ENCODE assay signal across 16 cellular contexts in genomic region chr1:169933999-169934725, GRCh38. TPM values are rescaled to one million over a fixed set of nuclear protein-coding genes. Genes with fewer than 3 reads are reported as not detected.
DNase-seq lines count a peak whose midpoint lies in the region; ATAC-seq, FAIRE-seq and TF ChIP-seq lines count a peak whose summit lies in the region.
"Had no signal": no experiment of that assay in that cellular context is flagged by ENCODE, and none has a peak within 500 bp of the region (broad histone marks: within the 10 kb centered on the region; RNA-seq: fewer than 3 reads in every experiment).

No MANE protein-coding gene starts in this region.

- peaks cover 2% of the 10 kb centered on the region for H3K9me1 ChIP-seq in endothelial cell of umbilical vein (replicated peaks; ENCODE audit: control insufficient read depth, extremely low read depth, insufficient read depth, low read length)

- no peaks in the 10 kb centered on the region for H4K20me1 ChIP-seq in PC-9 (ENCODE audit: insufficient read depth)
- H4K20me1 ChIP-seq in endothelial cell of umbilical vein (replicated peaks; ENCODE audit: control insufficient read depth, extremely low read depth, insufficient read depth, low read length), result no peaks in the 10 kb centered on the region
- H4K20me1 ChIP-seq: BLaER1 treated with 17β-estradiol and CSF1 and Interleukin-3, amounts not matched to agents 10 nM and 100 nM had no signal

- H3K27ac ChIP-seq in PC-9 (no peak overlapping the region), endothelial cell of umbilical vein (ENCODE audit: insufficient read depth, low read depth, low read length) (no peak overlapping the region)
- H3K27ac ChIP-seq: BLaER1 treated with 17β-estradiol and CSF1 and Interleukin-3, amounts not matched to agents 10 nM and 100 nM; parathyroid adenoma had no signal

- H3K4me1 Mint-ChIP-seq in stimulated activated naive B cell treated with anti-CD40 and anti-IgM and Interleukin-4, amounts not matched to agents 10 μg/mL and 1 μg/mL and 100 μg/mL, for 72 hours, result no peaks in the 10 kb centered on the region
- H3K4me1 Mint-ChIP-seq in effector memory CD8-positive, alpha-beta T cell (ENCODE audit: low read depth in 2 of 2), result no peaks in the 10 kb centered on the region
- H3K4me1 Mint-ChIP-seq: activated naive CD8-positive, alpha-beta T cell treated with anti-CD3 and anti-CD28 coated beads, Interleukin-2, amount 50 U/mL, for 24 hours had no signal

- H3K4me3 Mint-ChIP-seq in stimulated activated naive B cell treated with anti-CD40 and anti-IgM and Interleukin-4, amounts not matched to agents 10 μg/mL and 1 μg/mL and 100 μg/mL, for 72 hours, result no peak overlapping the region
- no peak overlapping the region for H3K4me3 Mint-ChIP-seq in effector memory CD8-positive, alpha-beta T cell
- H3K4me3 Mint-ChIP-seq: activated naive CD8-positive, alpha-beta T cell treated with anti-CD3 and anti-CD28 coated beads, Interleukin-2, amount 50 U/mL, for 24 hours had no signal

- DNase-seq in G401 (ENCODE audit: low spot score), result peak; percentile 40
- DNase-seq in PC-9, result peak; percentile 37 to 38
- DNase-seq in endothelial cell of umbilical vein (ENCODE audit: low read depth, low spot score), result peak; percentile 75
- DNase-seq in skeletal muscle cell (ENCODE audit: low read depth), result peak; percentile 31
- no peak for DNase-seq in stimulated activated naive B cell treated with anti-CD40 and anti-IgM and Interleukin-4, amounts not matched to agents 10 μg/mL and 1 μg/mL and 100 μg/mL, for 72 hours
- no peak for DNase-seq in effector memory CD8-positive, alpha-beta T cell
- DNase-seq: activated CD4-positive, alpha-beta T cell treated with anti-CD3 and anti-CD28 coated beads for 48 hours; activated naive CD8-positive, alpha-beta T cell treated with anti-CD3 and anti-CD28 coated beads, Interleukin-2, amount 50 U/mL, for 24 hours; activated T-cell treated with anti-CD3 and anti-CD28 coated beads, Interleukin-2, amount 50 U/mL, for 48 hours; GDM1; NCI-H1417 treated with DMSO at 0.1 percent for 48 hours; T-helper 2 cell; upper lobe of left lung had no signal

- no peak overlapping the region for H3K4me2 ChIP-seq in PC-9
- peak overlapping the region; percentile 38 for H3K4me2 ChIP-seq in endothelial cell of umbilical vein (ENCODE audit: insufficient read depth, low read length)
- H3K4me2 ChIP-seq: BLaER1 treated with 17β-estradiol and CSF1 and Interleukin-3, amounts not matched to agents 10 nM and 100 nM had no signal

- CTCF ChIA-PET in PC-9 (lab: Charles Lee) (no interaction called here), endothelial cell of umbilical vein (lab: Charles Lee) (interaction anchor here (1.4 to 1.6 kb wide), 3 partner anchors 11 to 996 kb away, joined by 4 read pairs; no protein-coding TSS in a partner anchor)

- intact Hi-C loops in PC-9 (cut with micrococcal nuclease; ENCODE audit: unreplicated experiment) (loop anchor here (5.0 kb wide), 2 partner anchors 138 to 598 kb away; partner anchors contain the start of genes GORAB and KIFAP3), endothelial cell of umbilical vein (cut with micrococcal nuclease) (no loop called here)

- POLR2A ChIA-PET in PC-9 (lab: Charles Lee; ENCODE audit: unreplicated experiment) (interaction anchor here (0.5 kb wide), 1 partner anchor 55 kb away, joined by 6 read pairs; no protein-coding TSS in a partner anchor), endothelial cell of umbilical vein (lab: Charles Lee) (no interaction called here)

- H3K36me3 ChIP-seq in PC-9 (ENCODE audit: low read depth) (no peaks in the 10 kb centered on the region), endothelial cell of umbilical vein (ENCODE audit: control insufficient read depth in 2 of 2, extremely low read depth in 1 of 2, insufficient read depth in 2 of 2, low read length in 2 of 2) (no peaks in the 10 kb centered on the region)
- H3K36me3 ChIP-seq: BLaER1 treated with 17β-estradiol and CSF1 and Interleukin-3, amounts not matched to agents 10 nM and 100 nM; upper lobe of left lung had no signal

- no peaks in the 10 kb centered on the region for H3K9me3 Mint-ChIP-seq in stimulated activated naive B cell treated with anti-CD40 and anti-IgM and Interleukin-4, amounts not matched to agents 10 μg/mL and 1 μg/mL and 100 μg/mL, for 72 hours
- no peaks in the 10 kb centered on the region for H3K9me3 Mint-ChIP-seq in effector memory CD8-positive, alpha-beta T cell
- H3K9me3 Mint-ChIP-seq: activated naive CD8-positive, alpha-beta T cell treated with anti-CD3 and anti-CD28 coated beads, Interleukin-2, amount 50 U/mL, for 24 hours had no signal

- BruUV-seq in PC-9 (replicated peaks; lab: Mats Ljungman, UMichigan), result no TSS peak
- no TSS peak for BruUV-seq in endothelial cell of umbilical vein (replicated peaks; lab: Mats Ljungman, UMichigan)

- no peaks in the 10 kb centered on the region for H3K9me3 ChIP-seq in PC-9 (ENCODE audit: insufficient read depth, low read depth)
- no peaks in the 10 kb centered on the region for H3K9me3 ChIP-seq in endothelial cell of umbilical vein (replicated peaks; ENCODE audit: control insufficient read depth, insufficient read depth, low read length)
- H3K9me3 ChIP-seq: BLaER1 treated with 17β-estradiol and CSF1 and Interleukin-3, amounts not matched to agents 10 nM and 100 nM; upper lobe of left lung had no signal

- ATAC-seq in HG02970 (IDR thresholded peaks at IDR 0.05; ENCODE audit: low FRiP score, unreplicated experiment), result no peak
- ATAC-seq in stimulated activated naive B cell treated with anti-CD40 and anti-IgM and Interleukin-4, amounts not matched to agents 10 μg/mL and 1 μg/mL and 100 μg/mL, for 72 hours (replicated peaks), result no peak
- ATAC-seq in effector memory CD8-positive, alpha-beta T cell (replicated peaks), result no peak
- ATAC-seq: activated naive CD8-positive, alpha-beta T cell treated with anti-CD3 and anti-CD28 coated beads, Interleukin-2, amount 50 U/mL, for 24 hours had no signal

- no peaks in the 10 kb centered on the region for H3K79me2 ChIP-seq in PC-9 (ENCODE audit: low read depth)
- no peaks in the 10 kb centered on the region for H3K79me2 ChIP-seq in endothelial cell of umbilical vein (ENCODE audit: control insufficient read depth, insufficient read depth, low read length)
- H3K79me2 ChIP-seq: parathyroid adenoma had no signal

- H3K4me3 ChIP-seq in PC-9, result no peak overlapping the region
- H3K4me3 ChIP-seq in endothelial cell of umbilical vein (replicated peaks in 1 of 3; ENCODE audit: insufficient read depth in 1 of 3, low read depth in 1 of 3, low read length in 3 of 3), result no peak overlapping the region
- no peak overlapping the region for H3K4me3 ChIP-seq in skeletal muscle cell (ENCODE audit: low read depth, low read length)
- H3K4me3 ChIP-seq: BLaER1 treated with 17β-estradiol and CSF1 and Interleukin-3, amounts not matched to agents 10 nM and 100 nM; upper lobe of left lung had no signal

- H3K36me3 Mint-ChIP-seq in stimulated activated naive B cell treated with anti-CD40 and anti-IgM and Interleukin-4, amounts not matched to agents 10 μg/mL and 1 μg/mL and 100 μg/mL, for 72 hours, result no peaks in the 10 kb centered on the region
- H3K36me3 Mint-ChIP-seq in effector memory CD8-positive, alpha-beta T cell (ENCODE audit: insufficient read depth), result no peaks in the 10 kb centered on the region

- H3K27me3 Mint-ChIP-seq in stimulated activated naive B cell treated with anti-CD40 and anti-IgM and Interleukin-4, amounts not matched to agents 10 μg/mL and 1 μg/mL and 100 μg/mL, for 72 hours, result no peaks in the 10 kb centered on the region
- no peaks in the 10 kb centered on the region for H3K27me3 Mint-ChIP-seq in effector memory CD8-positive, alpha-beta T cell
- H3K27me3 Mint-ChIP-seq: activated naive CD8-positive, alpha-beta T cell treated with anti-CD3 and anti-CD28 coated beads, Interleukin-2, amount 50 U/mL, for 24 hours had no signal

- dilution Hi-C loops in endothelial cell of umbilical vein (cut with MboI; ENCODE audit: extremely low pct_ligation_motif_present, low sequenced_read_pairs), result no loop called here

- peaks cover 11% of the 10 kb centered on the region; the same call in 1 of the 2 replicates for H3K9me2 ChIP-seq in PC-9 (ENCODE audit: insufficient read depth)

- H3K9ac ChIP-seq in endothelial cell of umbilical vein (replicated peaks; ENCODE audit: extremely low read depth, insufficient read depth, low read length), result no peak overlapping the region
- H3K9ac ChIP-seq: BLaER1 treated with 17β-estradiol and CSF1 and Interleukin-3, amounts not matched to agents 10 nM and 100 nM; parathyroid adenoma had no signal

- FAIRE-seq in endothelial cell of umbilical vein (lab: Jason Lieb, UNC), result peak; percentile 63

- H3K4me1 ChIP-seq in PC-9 (replicated peaks; ENCODE audit: insufficient read depth) (no peaks in the 10 kb centered on the region), endothelial cell of umbilical vein (ENCODE audit: control insufficient read depth, extremely low read depth, insufficient read depth, low read length) (peaks cover 8% of the 10 kb centered on the region)
- H3K4me1 ChIP-seq: BLaER1 treated with 17β-estradiol and CSF1 and Interleukin-3, amounts not matched to agents 10 nM and 100 nM; parathyroid adenoma had no signal

- TF ChIP-seq CTCF in PC-9 (conservative IDR thresholded peaks at IDR 0.05), result no peak
- TF ChIP-seq CTCF in endothelial cell of umbilical vein (IDR thresholded peaks at IDR 0.05; ENCODE audit: extremely low read depth in 1 of 2, insufficient read depth in 1 of 2, low read depth in 1 of 2, low read length in 2 of 2), result no peak

- H3K27ac Mint-ChIP-seq in stimulated activated naive B cell treated with anti-CD40 and anti-IgM and Interleukin-4, amounts not matched to agents 10 μg/mL and 1 μg/mL and 100 μg/mL, for 72 hours, result no peak overlapping the region
- no peak overlapping the region for H3K27ac Mint-ChIP-seq in effector memory CD8-positive, alpha-beta T cell
- H3K27ac Mint-ChIP-seq: activated naive CD8-positive, alpha-beta T cell treated with anti-CD3 and anti-CD28 coated beads, Interleukin-2, amount 50 U/mL, for 24 hours had no signal

- TF ChIP-seq POLR2A in endothelial cell of umbilical vein (IDR thresholded peaks at IDR 0.05; ENCODE audit: low read depth, low read length), result no peak

- H3F3A ChIP-seq in PC-9 (ENCODE audit: insufficient read depth, low read depth), result no peaks in the 10 kb centered on the region

- in situ Hi-C loops in G401 (cut with HindIII; ENCODE audit: low sequenced_read_pairs), result no loop called here

- H2AFZ ChIP-seq in PC-9 (no peak overlapping the region), endothelial cell of umbilical vein (ENCODE audit: low read depth, low read length) (no peak overlapping the region)
- H2AFZ ChIP-seq: parathyroid adenoma had no signal

- no peaks in the 10 kb centered on the region for H3K27me3 ChIP-seq in PC-9 (ENCODE audit: insufficient read depth, low read depth)
- no peaks in the 10 kb centered on the region for H3K27me3 ChIP-seq in endothelial cell of umbilical vein (ENCODE audit: control insufficient read depth in 2 of 2, insufficient read depth in 2 of 2, low read length in 2 of 2)
- H3K27me3 ChIP-seq: BLaER1 treated with 17β-estradiol and CSF1 and Interleukin-3, amounts not matched to agents 10 nM and 100 nM; upper lobe of left lung had no signal

RNA-seq across cellular contexts. Expression of gene SCYL3, which starts 40.5 kb away (rescaled TPM):
- total RNA-seq in G401 (2014; rRNA removed; shearing (Covaris generic)), result 2.0 and 10.2 TPM in 2 replicates
- total RNA-seq in PC-9 (2021), result 7.5 and 7.8 TPM in 2 replicates
- total RNA-seq in endothelial cell of umbilical vein, result 5.6 and 6.2 TPM in 2 replicates
- 2.7 and 3.3 TPM in 2 replicates for polyA plus RNA-seq in endothelial cell of umbilical vein
- polyA plus RNA-seq in endothelial cell of umbilical vein (2011; cell fraction: cytosol; rRNA removed), result 3.1 and 3.7 TPM in 2 replicates
- 8.8 and 9.7 TPM in 2 replicates for polyA plus RNA-seq in endothelial cell of umbilical vein (2011; cell fraction: nucleus; rRNA removed)
- polyA plus RNA-seq in endothelial cell of umbilical vein (2012), result 2.6 and 2.7 TPM in 2 replicates
- polyA minus RNA-seq in endothelial cell of umbilical vein, result 9.2 and 12.9 TPM in 2 replicates
- polyA minus RNA-seq in endothelial cell of umbilical vein (2011; cell fraction: cytosol; rRNA and poly(A)+ RNA removed), result 3.6 TPM
- polyA minus RNA-seq in endothelial cell of umbilical vein (2011; cell fraction: nucleus; rRNA and poly(A)+ RNA removed), result 7.0 and 11.2 TPM in 2 replicates

Comparison
In these comparisons a context has a peak if more than half of its experiments do, and no peak if none do; other contexts are left out.
1. DNase-seq: peak in G401 (single experiment), PC-9 (2 of 2), endothelial cell of umbilical vein (single experiment) and skeletal muscle cell (single experiment); none in stimulated activated naive B cell treated with anti-CD40 and anti-IgM and Interleukin-4, amounts not matched to agents 10 μg/mL and 1 μg/mL and 100 μg/mL, for 72 hours (single experiment) and effector memory CD8-positive, alpha-beta T cell (0 of 3).